ENCODE assay signal across 8 cellular contexts in genomic region chr1:25616932-25617625, GRCh38. TPM values are rescaled to one million over a fixed set of nuclear protein-coding genes. Genes with fewer than 3 reads are reported as not detected.
DNase-seq lines count a peak whose midpoint lies in the region; ATAC-seq and TF ChIP-seq lines count a peak whose summit lies in the region.

No MANE protein-coding gene starts in this region.

- TF ChIP-seq CTCF in body of pancreas (IDR thresholded peaks at IDR 0.05) (no peak), lower leg skin (IDR thresholded peaks at IDR 0.05) (no peak), upper lobe of left lung (IDR thresholded peaks at IDR 0.05) (no peak)

- in situ Hi-C loops in KBM-7 (cut with MboI; ENCODE audit: low pct_unique_long_range_greater_than_20kb, low sequenced_read_pairs), result no loop called here

- TF ChIP-seq POLR2A in body of pancreas (IDR thresholded peaks at IDR 0.05), result no peak
- TF ChIP-seq POLR2A in lower leg skin (IDR thresholded peaks at IDR 0.05), result no peak
- peak in 1 of 4 donors; percentile 28 for TF ChIP-seq POLR2A in upper lobe of left lung (IDR thresholded peaks at IDR 0.05)

- H3K4me1 ChIP-seq in body of pancreas (peaks cover 24% of the 10 kb centered on the region), upper lobe of left lung (peaks cover 35 to 48% (median 41%) of the 10 kb centered on the region in 4 donors)

- DNase-seq in KBM-7 (peak; percentile 18), body of pancreas (peak in 2 of 4 donors; percentile 17 to 20), lower leg skin (ENCODE audit: low spot score in 2 of 2) (peak in 1 of 2 donors; percentile 86), upper lobe of left lung (peak in 1 of 2 donors; percentile 89), A172 (ENCODE audit: low spot score) (no peak), kidney tubule cell (ENCODE audit: low spot score) (no peak)

- WGBS in body of pancreas, 2 donors, result 0 to 1% methylated on average over 5 to 95 of the region's 102 CpGs
- 0 to 3% methylated on average over 39 of the region's 102 CpGs for WGBS in lower leg skin, 2 donors
- 0% methylated on average over 10 of the region's 102 CpGs; no CpG with 5 or more reads in 1 of the 2 donors for WGBS in upper lobe of left lung, 2 donors

- ATAC-seq in GM18519 (IDR thresholded peaks at IDR 0.05; ENCODE audit: low FRiP score, unreplicated experiment), result peak; percentile 13
- peak; percentile 2 for ATAC-seq in body of pancreas
- ATAC-seq in upper lobe of left lung (ENCODE audit: low FRiP score in 2 of 2), result no peak
- no peak for ATAC-seq in GM21367 (IDR thresholded peaks at IDR 0.05; ENCODE audit: unreplicated experiment)

- intact Hi-C loops in body of pancreas (cut with DNase I) (no loop called here), lower leg skin (cut with DNase I; ENCODE audit: low total_unique reads) (loop anchor here (5.0 kb wide), 1 partner anchor 180 kb away; no protein-coding TSS in a partner anchor)

- no peaks in the 10 kb centered on the region for H3K9me3 ChIP-seq in body of pancreas
- no peaks in the 10 kb centered on the region for H3K9me3 ChIP-seq in upper lobe of left lung

- H3K27me3 ChIP-seq in body of pancreas (no peaks in the 10 kb centered on the region), upper lobe of left lung (peaks cover 0 to 5% (median 0%) of the 10 kb centered on the region in 4 donors)

- no peak for TF ChIP-seq EP300 in upper lobe of left lung (IDR thresholded peaks at IDR 0.05)

- H3K36me3 ChIP-seq in body of pancreas (replicated peaks in 1 of 2; ENCODE audit: insufficient read depth in 1 of 2, low read depth in 2 of 2) (no peaks in the 10 kb centered on the region), upper lobe of left lung (no peaks in the 10 kb centered on the region)

- H3K4me3 ChIP-seq in body of pancreas (peak overlapping the region; percentile 47 to 62), lower leg skin (ENCODE audit: low read depth, poor library complexity, severe bottlenecking) (peak overlapping the region; percentile 73), upper lobe of left lung (peak overlapping the region; percentile 92 to 96 (median 94))

- H3K27ac ChIP-seq in body of pancreas (peak overlapping the region in 3 of 4 donors; percentile 36 to 52 (median 36)), upper lobe of left lung (peak overlapping the region; percentile 54 to 84 (median 62))

RNA-seq across cellular contexts. Expression of gene MAN1C1, which starts 0.5 kb away (rescaled TPM):
- total RNA-seq in body of pancreas, result 10 to 100 TPM in 1 of 2 donors, 1 to 10 TPM in 1; 4.4 to 10.9 TPM
- total RNA-seq in lower leg skin, result 1 to 10 TPM; 5.9 to 7.3 (median 6.6) TPM
- total RNA-seq in upper lobe of left lung, result 10 to 100 TPM in 4 of 6 donors, 1 to 10 TPM in 2; 5.3 to 32.5 (median 16.2) TPM
- total RNA-seq in A172 (2014; rRNA removed; shearing (Covaris generic)), result 0.67 and 1.5 TPM in 2 replicates

Comparison
In these comparisons a context has a peak if more than half of its experiments do, and no peak if none do; other contexts are left out.
1. ATAC-seq: peak in GM18519 (single experiment) and body of pancreas (single experiment); none in upper lobe of left lung (0 of 2) and GM21367 (single experiment).
2. Peak in every context shown above with its lines, with median percentiles within 50 percentile points of each other: H3K4me3 ChIP-seq.